In genomic region chr1:230917284-230918135, GRCh38 we compare ENCODE assay signal across 8 cellular contexts. TPM values are rescaled to one million over a fixed set of nuclear protein-coding genes. Genes with fewer than 3 reads are reported as not detected.
DNase-seq lines count a peak whose midpoint lies in the region; ATAC-seq, FAIRE-seq and TF ChIP-seq lines count a peak whose summit lies in the region.

No MANE protein-coding gene starts in this region.

- H3K9me3 Mint-ChIP-seq in activated T-cell treated with anti-CD3 and anti-CD28 coated beads, Interleukin-2, amount 50 U/mL, for 4 hours, result no peaks in the 10 kb centered on the region
- H3K9me3 Mint-ChIP-seq in stimulated activated naive CD8-positive, alpha-beta T cell treated with anti-CD3 and anti-CD28 coated beads, Interleukin-15, amount 100 ng/mL, for 72 hours, result no peaks in the 10 kb centered on the region

- no peaks in the 10 kb centered on the region for H3K27me3 ChIP-seq in PC-3 (ENCODE audit: low read length)
- H3K27me3 ChIP-seq in fibroblast of lung (ENCODE audit: control insufficient read depth, insufficient read depth, low read length), result no peaks in the 10 kb centered on the region
- no peaks in the 10 kb centered on the region for H3K27me3 ChIP-seq in neural cell (ENCODE audit: insufficient read depth, low read depth, low read length)

- TF ChIP-seq EP300 in neural cell (conservative IDR thresholded peaks at IDR 0.05; ENCODE audit: poor library complexity, severe bottlenecking), result no peak

- no TSS peak for BruUV-seq in PC-3 (replicated peaks; lab: Mats Ljungman, UMichigan)

- ATAC-seq in PC-3 (peak; percentile 78), HG03565 (IDR thresholded peaks at IDR 0.05; ENCODE audit: unreplicated experiment) (no peak)
- peak; percentile 59 to 67 for ATAC-seq in activated T-cell treated with anti-CD3 and anti-CD28 coated beads, Interleukin-2, amount 50 U/mL, for 4 hours
- peak; percentile 66 for ATAC-seq in stimulated activated naive CD8-positive, alpha-beta T cell treated with anti-CD3 and anti-CD28 coated beads, Interleukin-15, amount 100 ng/mL, for 72 hours

- H3K4me3 ChIP-seq in PC-3 (ENCODE audit: low read length) (no peak overlapping the region), fibroblast of lung (replicated peaks in 1 of 4; ENCODE audit: control extremely low read depth in 1 of 4, insufficient read depth in 1 of 4, low read depth in 3 of 4, low read length in 4 of 4) (no peak overlapping the region), neural cell (ENCODE audit: low read length) (no peak overlapping the region)

- H3K79me2 ChIP-seq in PC-3 (ENCODE audit: low read length) (no peaks in the 10 kb centered on the region), fibroblast of lung (ENCODE audit: control insufficient read depth, insufficient read depth, low read length) (no peaks in the 10 kb centered on the region), neural cell (replicated peaks; ENCODE audit: insufficient read depth, low read length) (no peaks in the 10 kb centered on the region)

- TF ChIP-seq POLR2A in GM12892 (IDR thresholded peaks at IDR 0.05; ENCODE audit: low read depth, low read length), result no peak

- CTCF ChIA-PET in PC-3 (lab: Charles Lee), result no interaction called here

- TF ChIP-seq CTCF in PC-3 (conservative IDR thresholded peaks at IDR 0.05; ENCODE audit: low read depth, low read length), result peak; percentile 85
- peak; percentile 65 to 83 for TF ChIP-seq CTCF in fibroblast of lung (conservative IDR thresholded peaks at IDR 0.05 in 1 of 2, IDR thresholded peaks at IDR 0.05 in 1 of 2; ENCODE audit: low read depth in 1 of 2, low read length in 2 of 2)
- peak; percentile 66 for TF ChIP-seq CTCF in neural cell (IDR thresholded peaks at IDR 0.05; ENCODE audit: poor library complexity, severe bottlenecking)

- peak; percentile 70 for FAIRE-seq in GM12892 (lab: Jason Lieb, UNC)

- H3K4me3 Mint-ChIP-seq in activated T-cell treated with anti-CD3 and anti-CD28 coated beads, Interleukin-2, amount 50 U/mL, for 4 hours, result no peak overlapping the region
- no peak overlapping the region for H3K4me3 Mint-ChIP-seq in stimulated activated naive CD8-positive, alpha-beta T cell treated with anti-CD3 and anti-CD28 coated beads, Interleukin-15, amount 100 ng/mL, for 72 hours

- intact Hi-C loops in PC-3 (cut with micrococcal nuclease), result loop anchor here (1.0 to 5.0 kb wide), 4 partner anchors 51 to 294 kb away; no protein-coding TSS in a partner anchor

- H3K27me3 Mint-ChIP-seq in activated T-cell treated with anti-CD3 and anti-CD28 coated beads, Interleukin-2, amount 50 U/mL, for 4 hours (ENCODE audit: low read depth), result no peaks in the 10 kb centered on the region
- H3K27me3 Mint-ChIP-seq in stimulated activated naive CD8-positive, alpha-beta T cell treated with anti-CD3 and anti-CD28 coated beads, Interleukin-15, amount 100 ng/mL, for 72 hours, result no peaks in the 10 kb centered on the region

- H3K9me3 ChIP-seq in PC-3 (ENCODE audit: low read length) (no peaks in the 10 kb centered on the region), fibroblast of lung (ENCODE audit: control insufficient read depth, insufficient read depth, low read depth, low read length) (no peaks in the 10 kb centered on the region), neural cell (ENCODE audit: low read length) (no peaks in the 10 kb centered on the region)

- H3K36me3 Mint-ChIP-seq in activated T-cell treated with anti-CD3 and anti-CD28 coated beads, Interleukin-2, amount 50 U/mL, for 4 hours (ENCODE audit: insufficient read depth), result peaks cover 36% of the 10 kb centered on the region

- H3K9ac ChIP-seq in PC-3 (ENCODE audit: low read length) (no peak overlapping the region), fibroblast of lung (ENCODE audit: insufficient read depth, low read length) (no peak overlapping the region), neural cell (ENCODE audit: low read length) (no peak overlapping the region)

- POLR2A ChIA-PET in PC-3 (lab: Charles Lee; ENCODE audit: unreplicated experiment), result no interaction called here

- H3K27ac ChIP-seq in PC-3 (ENCODE audit: low read length), result no peak overlapping the region
- no peak overlapping the region for H3K27ac ChIP-seq in fibroblast of lung (ENCODE audit: insufficient read depth, low read length)
- no peak overlapping the region for H3K27ac ChIP-seq in neural cell (ENCODE audit: low read length)

- DNase-seq in GM12892 (ENCODE audit: insufficient read length) (no peak), HT1080 (ENCODE audit: low read depth) (peak; percentile 39), PC-3 (peak; percentile 88), fibroblast of lung (ENCODE audit: low read depth in 2 of 2) (peak; percentile 60 to 82)
- peak; percentile 71 for DNase-seq in activated T-cell treated with anti-CD3 and anti-CD28 coated beads, Interleukin-2, amount 50 U/mL, for 4 hours
- peak; percentile 49 to 56 for DNase-seq in stimulated activated naive CD8-positive, alpha-beta T cell treated with anti-CD3 and anti-CD28 coated beads, Interleukin-15, amount 100 ng/mL, for 72 hours

- no peaks in the 10 kb centered on the region for H3K9me2 ChIP-seq in PC-3 (replicated peaks; ENCODE audit: low read length)
- H3K9me2 ChIP-seq in neural cell (ENCODE audit: insufficient read depth, low read length), result no peaks in the 10 kb centered on the region

- H3F3A ChIP-seq in PC-3 (ENCODE audit: low read length, unreplicated experiment) (no peaks in the 10 kb centered on the region), neural cell (ENCODE audit: insufficient read depth, low read length, poor library complexity, severe bottlenecking) (no peaks in the 10 kb centered on the region)

- no peak overlapping the region for H2AFZ ChIP-seq in PC-3 (ENCODE audit: low read length)
- H2AFZ ChIP-seq in fibroblast of lung (ENCODE audit: low read length), result no peak overlapping the region
- H2AFZ ChIP-seq in neural cell (ENCODE audit: low read depth, low read length), result no peak overlapping the region

- no peaks in the 10 kb centered on the region for H3K4me1 Mint-ChIP-seq in activated T-cell treated with anti-CD3 and anti-CD28 coated beads, Interleukin-2, amount 50 U/mL, for 4 hours (ENCODE audit: low read depth)
- H3K4me1 Mint-ChIP-seq in stimulated activated naive CD8-positive, alpha-beta T cell treated with anti-CD3 and anti-CD28 coated beads, Interleukin-15, amount 100 ng/mL, for 72 hours, result peaks cover 13% of the 10 kb centered on the region

- TF ChIP-seq RAD21 in neural cell (conservative IDR thresholded peaks at IDR 0.05), result peak; percentile 65

- H3K36me3 ChIP-seq in PC-3 (ENCODE audit: low read depth, low read length), result peaks cover 15% of the 10 kb centered on the region; the same call in 1 of the 2 replicates
- no peaks in the 10 kb centered on the region for H3K36me3 ChIP-seq in fibroblast of lung (ENCODE audit: control insufficient read depth, insufficient read depth, low read length)
- H3K36me3 ChIP-seq in neural cell (ENCODE audit: insufficient read depth, low read length), result no peaks in the 10 kb centered on the region

- no peak overlapping the region for H3K27ac Mint-ChIP-seq in stimulated activated naive CD8-positive, alpha-beta T cell treated with anti-CD3 and anti-CD28 coated beads, Interleukin-15, amount 100 ng/mL, for 72 hours

- H3K4me2 ChIP-seq in PC-3 (ENCODE audit: low read length) (no peak overlapping the region), fibroblast of lung (ENCODE audit: extremely low read depth, insufficient read depth, low read length) (no peak overlapping the region), neural cell (ENCODE audit: low read length) (no peak overlapping the region)

- H3K4me1 ChIP-seq in PC-3 (ENCODE audit: insufficient read depth, low read length) (no peaks in the 10 kb centered on the region), fibroblast of lung (ENCODE audit: control insufficient read depth, extremely low read depth, insufficient read depth, low read length) (peaks cover 3% of the 10 kb centered on the region)

- no peaks in the 10 kb centered on the region for H4K20me1 ChIP-seq in PC-3 (ENCODE audit: low read length)
- H4K20me1 ChIP-seq in fibroblast of lung (ENCODE audit: control insufficient read depth, extremely low read depth, insufficient read depth, low read length), result no peaks in the 10 kb centered on the region
- H4K20me1 ChIP-seq in neural cell (ENCODE audit: insufficient read depth), result no peaks in the 10 kb centered on the region

TF ChIP-seq in neural cell, 6 proteins besides CTCF, POLR2A, EP300 and RAD21:
- TF ChIP-seq MXI1 (conservative IDR thresholded peaks at IDR 0.05; ENCODE audit: poor library complexity, severe bottlenecking) (no peak), SMC3 (conservative IDR thresholded peaks at IDR 0.05; ENCODE audit: poor library complexity) (peak; percentile 70)

RNA-seq across cellular contexts. Expression of gene C1orf198, which starts 49.2 kb away (rescaled TPM):
- 1.4 TPM for polyA plus RNA-seq in GM12892 (2012; ENCODE audit: missing spikeins)
- 15.8 and 17.0 TPM in 2 replicates for total RNA-seq in HT1080 (2014; rRNA removed; shearing (Covaris generic))
- 15.9 and 17.6 TPM in 2 replicates for polyA plus RNA-seq in HT1080 (2015; cell fraction: cytosol; rRNA removed)
- polyA plus RNA-seq in HT1080 (2015; cell fraction: nucleus; rRNA removed), result 12.8 and 14.1 TPM in 2 replicates
- total RNA-seq in PC-3 (2014; rRNA removed) (24.5 and 24.8 TPM in 2 replicates), fibroblast of lung (39.5 and 57.8 TPM in 2 replicates)
- 1 to 10 TPM; 4.7 to 5.2 (median 4.9) TPM for total RNA-seq in activated T-cell treated with anti-CD3 and anti-CD28 coated beads, Interleukin-2, amount 50 U/mL, for 4 hours
- polyA plus RNA-seq in fibroblast of lung (90.1 and 215 TPM in 2 replicates), neural cell (16.7 and 18.9 TPM in 2 replicates)
- polyA plus RNA-seq in fibroblast of lung (2012), result 52.7 and 112 TPM in 2 replicates
- polyA minus RNA-seq in fibroblast of lung (ENCODE audit: low replicate concordance) (66.4 and 162 TPM in 2 replicates), neural cell (19.0 and 22.0 TPM in 2 replicates)
